Comparison of ENCODE assay signal across 9 cellular contexts in the genomic region with DNA sequence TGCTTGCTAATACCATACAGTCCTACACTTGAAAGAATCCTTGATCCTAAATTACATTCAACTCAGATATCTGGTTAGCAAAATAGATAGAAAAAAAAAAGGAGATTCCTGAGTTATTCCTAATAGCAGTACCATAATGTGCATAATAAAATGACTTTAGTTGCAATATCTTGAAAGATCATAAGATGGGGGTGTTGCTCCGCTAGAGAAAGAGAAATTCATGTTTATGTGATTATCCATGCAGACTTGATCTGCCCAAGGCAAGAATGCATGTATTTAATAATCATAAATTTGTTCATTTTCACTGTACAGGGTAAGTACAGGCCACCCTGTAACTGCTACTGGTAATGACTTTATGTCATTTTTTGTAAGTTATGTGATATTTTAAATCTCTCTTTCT.
DNase-seq lines count a peak whose midpoint lies in the region; ATAC-seq and TF ChIP-seq lines count a peak whose summit lies in the region.
"Had no signal": no experiment of that assay in that cellular context is flagged by ENCODE, and none has a peak within 500 bp of the region (broad histone marks: within the 10 kb centered on the region; RNA-seq: fewer than 3 reads in every experiment).

No MANE protein-coding gene starts in this region.

- intact Hi-C loops in sciatic nerve (cut with DNase I) = no loop called here
- intact Hi-C loops in colonic mucosa (cut with DNase I) = no loop called here

- in situ Hi-C loops in SK-MEL-5 (cut with HindIII; ENCODE audit: low pct_unique_long_range_greater_than_20kb, low sequenced_read_pairs) = no loop called here

- H3K27ac ChIP-seq in HL-60 (replicated peaks) (no peak overlapping the region), colonic mucosa (no peak overlapping the region)

- DNase-seq in AG10803 (ENCODE audit: low read depth) (peak; percentile 39), HL-60 (ENCODE audit: low read depth in 1 of 2, low spot score in 1 of 2) (no peak), SK-MEL-5 (ENCODE audit: low read depth, low spot score) (peak; percentile 20), foreskin fibroblast (peak in 1 of 2 donors; percentile 60), sciatic nerve (ENCODE audit: low spot score) (no peak), colonic mucosa (no peak), SHP77 (lab: John Stamatoyannopoulos, UW) (no peak)
- no peak for DNase-seq in activated effector memory CD4-positive, alpha-beta T cell treated with Interleukin-2 at 50 U/mL for 16 hours
- DNase-seq: NCI-H510A had no signal

- H3K4me1 ChIP-seq in colonic mucosa = no peaks in the 10 kb centered on the region

- H3K4me3 ChIP-seq in AG10803 (ENCODE audit: low read length) (no peak overlapping the region), HL-60 (replicated peaks; ENCODE audit: insufficient read depth, low read length) (no peak overlapping the region), foreskin fibroblast (ENCODE audit: low read depth in 1 of 2, low read length in 2 of 2) (no peak overlapping the region), colonic mucosa (no peak overlapping the region)

- ATAC-seq in sciatic nerve = no peak

- peak; percentile 57 for TF ChIP-seq CTCF in AG10803 (conservative IDR thresholded peaks at IDR 0.05; ENCODE audit: low read length)
- TF ChIP-seq CTCF in HL-60 (IDR thresholded peaks at IDR 0.05; ENCODE audit: insufficient read depth, low read length) = peak; percentile 46
- TF ChIP-seq CTCF in foreskin fibroblast (IDR thresholded peaks at IDR 0.05; ENCODE audit: low read depth, low read length) = peak; percentile 22
- TF ChIP-seq CTCF in colonic mucosa (IDR thresholded peaks at IDR 0.05) = no peak

- no peak overlapping the region for H3K9ac ChIP-seq in colonic mucosa (ENCODE audit: low read depth in 2 of 2, low read length in 2 of 2)

- H3K27me3 ChIP-seq in HL-60 (ENCODE audit: insufficient read depth, poor library complexity, severe bottlenecking) (no peaks in the 10 kb centered on the region), colonic mucosa (no peaks in the 10 kb centered on the region)

- H3K36me3 ChIP-seq in colonic mucosa = peaks cover 13% of the 10 kb centered on the region

- H3K9me3 ChIP-seq in colonic mucosa = no peaks in the 10 kb centered on the region

Comparison
In these comparisons a context has a peak if more than half of its experiments do, and no peak if none do; other contexts are left out.
1. DNase-seq: peak in AG10803 (single experiment) and SK-MEL-5 (single experiment); none in HL-60 (0 of 2), sciatic nerve (single experiment), activated effector memory CD4-positive, alpha-beta T cell treated with Interleukin-2 at 50 U/mL for 16 hours (single experiment), colonic mucosa (single experiment) and SHP77 (0 of 2).